24 cellular contexts compared by ENCODE assay signal in the genomic region with DNA sequence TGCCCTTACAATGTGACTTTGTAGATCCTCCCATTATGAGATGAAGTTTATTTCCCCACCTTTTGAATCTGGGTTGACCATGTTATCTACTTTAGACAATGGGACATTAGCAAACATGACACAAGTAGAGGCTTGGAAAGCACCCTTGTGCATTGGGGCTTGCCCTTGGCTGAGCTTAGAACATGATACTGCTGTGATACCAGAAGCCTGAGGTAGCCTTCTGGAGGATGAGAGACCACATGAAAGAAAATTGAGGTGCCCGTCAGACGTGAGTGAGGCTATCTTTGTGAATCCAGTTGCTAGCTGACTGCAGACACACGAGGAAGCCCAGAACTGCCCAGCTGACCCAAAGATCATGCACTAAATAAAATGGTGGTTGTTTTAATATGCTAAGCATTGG.
"Had no signal": no experiment of that assay in that cellular context is flagged by ENCODE, and none has a peak within 500 bp of the region (broad histone marks: within the 10 kb centered on the region; RNA-seq: fewer than 3 reads in every experiment).

No MANE protein-coding gene starts in this region.

- H3K27ac ChIP-seq: epithelial cell of prostate, esophagus muscularis mucosa, gastrocnemius medialis, heart right ventricle, parathyroid adenoma, prostate gland, spleen, tibial artery, upper lobe of right lung had no signal

- H3K4me1 ChIP-seq: parathyroid adenoma, prostate gland had no signal

- H3K4me3 ChIP-seq: esophagus muscularis mucosa, gastrocnemius medialis, heart right ventricle, lung, prostate gland, spleen, tibial artery, upper lobe of right lung had no signal

- H3K9me3 ChIP-seq: esophagus muscularis mucosa, gastrocnemius medialis, heart right ventricle, prostate gland, spleen, tibial artery, upper lobe of right lung had no signal

- DNase-seq: effector memory CD4-positive, alpha-beta T cell; gastrocnemius medialis; heart right ventricle; hypothalamus; immature natural killer cell; kidney; left cardiac atrium; left ventricle myocardium superior; mesenchymal stem cell; naive B cell; occipital lobe; stimulated activated CD4-positive, alpha-beta T cell treated with anti-CD3 and anti-CD28 coated beads, Interleukin-15, amount 100 ng/mL, for 24 hours; stimulated activated CD4-positive, alpha-beta T cell treated with anti-CD3 and anti-CD28 coated beads, Interleukin-1b, Interleukin-23, amount 100 ng/mL, for 48 hours; stimulated activated CD4-positive, alpha-beta T cell treated with anti-CD3 and anti-CD28 coated beads, Interleukin-4, amount 100 ng/mL, for 24 hours; tibial artery; upper lobe of right lung had no signal

- H3K36me3 ChIP-seq: esophagus muscularis mucosa, gastrocnemius medialis, heart right ventricle, prostate gland, spleen, tibial artery, upper lobe of right lung had no signal

- ATAC-seq: gastrocnemius medialis; heart right ventricle; left cardiac atrium; left ventricle myocardium superior; sciatic nerve; stimulated activated memory B cell treated with anti-CD40 and anti-IgM and Interleukin-4, amounts not matched to agents 10 μg/mL and 1 μg/mL and 100 μg/mL, for 72 hours; upper lobe of right lung had no signal

- H3K27me3 ChIP-seq: esophagus muscularis mucosa, gastrocnemius medialis, heart right ventricle, tibial artery, upper lobe of right lung had no signal
